11 cellular contexts compared by ENCODE assay signal in genomic region chr5:65866837-65867508, GRCh38. TPM values are rescaled to one million over a fixed set of nuclear protein-coding genes. Genes with fewer than 3 reads are reported as not detected.
A peak's percentile ranks its signal among the peaks of the same experiment; 100 is the strongest.
DNase-seq lines count a peak whose midpoint lies in the region; ATAC-seq and TF ChIP-seq lines count a peak whose summit lies in the region.
"Had no signal": no experiment of that assay in that cellular context is flagged by ENCODE, and none has a peak within 500 bp of the region (broad histone marks: within the 10 kb centered on the region; RNA-seq: fewer than 3 reads in every experiment).

No MANE protein-coding gene starts in this region.

- no peaks in the 10 kb centered on the region for H3K36me3 Mint-ChIP-seq in endothelial cell (ENCODE audit: low read depth, unreplicated experiment)

- H3K9me3 Mint-ChIP-seq in endothelial cell (ENCODE audit: unreplicated experiment), result no peaks in the 10 kb centered on the region

- H3K4me1 ChIP-seq in left ventricle myocardium inferior, result peaks cover 4% of the 10 kb centered on the region
- H3K4me1 ChIP-seq in PC-9 (replicated peaks; ENCODE audit: insufficient read depth), result peaks cover 39% of the 10 kb centered on the region
- H3K4me1 ChIP-seq in thyroid gland, result peaks cover 5 to 8% of the 10 kb centered on the region in 2 donors
- no peaks in the 10 kb centered on the region for H3K4me1 ChIP-seq in aorta (ENCODE audit: control insufficient read depth in 1 of 2, insufficient read depth in 2 of 2, low read length in 2 of 2)
- H3K4me1 ChIP-seq: psoas muscle had no signal

- TF ChIP-seq CTCF in left ventricle myocardium inferior (IDR thresholded peaks at IDR 0.05; ENCODE audit: borderline replicate concordance) (no peak), PC-9 (conservative IDR thresholded peaks at IDR 0.05) (no peak), endothelial cell (IDR thresholded peaks at IDR 0.05; ENCODE audit: unreplicated experiment) (no peak), thyroid gland (IDR thresholded peaks at IDR 0.05) (no peak)

- H3K9me3 ChIP-seq in left ventricle myocardium inferior (replicated peaks) (no peaks in the 10 kb centered on the region), PC-9 (ENCODE audit: insufficient read depth, low read depth) (no peaks in the 10 kb centered on the region), thyroid gland (no peaks in the 10 kb centered on the region), aorta (ENCODE audit: control insufficient read depth, low read length) (no peaks in the 10 kb centered on the region)
- H3K9me3 ChIP-seq: psoas muscle had no signal

- no peaks in the 10 kb centered on the region; the same call in 1 of the 2 replicates for H3K9me2 ChIP-seq in PC-9 (ENCODE audit: insufficient read depth)

- peak overlapping the region; percentile 49 for H3K27ac ChIP-seq in left ventricle myocardium inferior (replicated peaks)
- H3K27ac ChIP-seq in PC-9, result 0 out of 2 replicates have a peak overlapping the region, but pooled peaks have one; percentile 27
- H3K27ac ChIP-seq in thyroid gland, result peak overlapping the region in 2 of 3 donors; percentile 13 to 76
- no peak overlapping the region for H3K27ac ChIP-seq in aorta (ENCODE audit: low read depth in 1 of 2, low read length in 2 of 2)
- H3K27ac ChIP-seq: psoas muscle had no signal

- H3F3A ChIP-seq in PC-9 (ENCODE audit: insufficient read depth, low read depth), result peaks cover 40% of the 10 kb centered on the region

- no peak overlapping the region for H3K4me2 ChIP-seq in PC-9

- intact Hi-C loops in left ventricle myocardium inferior (cut with micrococcal nuclease), result no loop called here
- intact Hi-C loops in left cardiac atrium (cut with DNase I), result no loop called here
- intact Hi-C loops in PC-9 (cut with micrococcal nuclease; ENCODE audit: unreplicated experiment), result loop anchor here (10.0 kb wide), 1 partner anchor 102 kb away; no protein-coding TSS in a partner anchor
- intact Hi-C loops in thyroid gland (cut with DNase I), result no loop called here
- intact Hi-C loops in aorta (cut with DNase I), result no loop called here

- no TSS peak for BruUV-seq in PC-9 (replicated peaks; lab: Mats Ljungman, UMichigan)

- CTCF ChIA-PET in PC-9 (lab: Charles Lee), result no interaction called here

- H3K79me2 ChIP-seq in PC-9 (ENCODE audit: low read depth), result no peaks in the 10 kb centered on the region

- H3K4me3 ChIP-seq in left ventricle myocardium inferior (no peak overlapping the region), PC-9 (no peak overlapping the region), thyroid gland (replicated peaks in 1 of 3) (no peak overlapping the region), aorta (ENCODE audit: low read length in 2 of 2) (no peak overlapping the region)
- H3K4me3 ChIP-seq: psoas muscle had no signal

- no peaks in the 10 kb centered on the region for H3K27me3 Mint-ChIP-seq in endothelial cell (ENCODE audit: unreplicated experiment)

- WGBS in thyroid gland, 2 donors, result 73 to 82% methylated on average over 6 of the region's 6 CpGs
- 66 to 70% methylated on average over 6 of the region's 6 CpGs for WGBS in aorta, 2 donors

- no peak overlapping the region for H2AFZ ChIP-seq in PC-9

- H3K36me3 ChIP-seq in left ventricle myocardium inferior, result no peaks in the 10 kb centered on the region
- H3K36me3 ChIP-seq in PC-9 (ENCODE audit: low read depth), result no peaks in the 10 kb centered on the region
- H3K36me3 ChIP-seq in thyroid gland, result no peaks in the 10 kb centered on the region
- no peaks in the 10 kb centered on the region for H3K36me3 ChIP-seq in aorta (ENCODE audit: control insufficient read depth in 1 of 2, insufficient read depth in 2 of 2, low read length in 1 of 2)

- peaks cover 21% of the 10 kb centered on the region for H3K4me1 Mint-ChIP-seq in endothelial cell (ENCODE audit: unreplicated experiment)

- ATAC-seq in left cardiac atrium (no peak), aorta (ENCODE audit: low FRiP score) (no peak)

- H3K27ac Mint-ChIP-seq in endothelial cell (ENCODE audit: unreplicated experiment), result peak overlapping the region; percentile 92
- H3K27ac Mint-ChIP-seq: CD14-positive monocyte had no signal

- POLR2A ChIA-PET in PC-9 (lab: Charles Lee; ENCODE audit: unreplicated experiment), result no interaction called here

- TF ChIP-seq POLR2A in thyroid gland (IDR thresholded peaks at IDR 0.05), result no peak

- no peaks in the 10 kb centered on the region for H4K20me1 ChIP-seq in PC-9 (ENCODE audit: insufficient read depth)

- H3K4me3 Mint-ChIP-seq in endothelial cell (ENCODE audit: unreplicated experiment), result no peak overlapping the region
- H3K4me3 Mint-ChIP-seq: CD14-positive monocyte had no signal

- DNase-seq in left ventricle myocardium inferior (no peak), left cardiac atrium (no peak), PC-9 (no peak), endothelial cell (ENCODE audit: low spot score) (peak; percentile 5), thyroid gland (no peak), hypothalamus (lab: John Stamatoyannopoulos, UW) (no peak), aorta (no peak), 8988T (no peak)
- DNase-seq: activated gamma-delta T cell treated with Interleukin-2 at 50 U/mL for 16 hours, psoas muscle had no signal

- H3K27me3 ChIP-seq in left ventricle myocardium inferior (ENCODE audit: low read depth) (no peaks in the 10 kb centered on the region), PC-9 (ENCODE audit: insufficient read depth, low read depth) (no peaks in the 10 kb centered on the region), thyroid gland (no peaks in the 10 kb centered on the region), aorta (ENCODE audit: control insufficient read depth in 1 of 2, insufficient read depth in 2 of 2, low read length in 1 of 2) (no peaks in the 10 kb centered on the region)

RNA-seq across cellular contexts. Expression of gene ERBIN, which starts 59.4 kb away (rescaled TPM):
- total RNA-seq in left ventricle myocardium inferior (38.0 TPM), left cardiac atrium (10 to 100 TPM; 39.9 to 40.2 TPM), PC-9 (2021) (112 and 143 TPM in 2 replicates), endothelial cell (ENCODE audit: unreplicated experiment) (93.3 TPM), thyroid gland (100 to 1,000 TPM in 3 of 4 donors, 10 to 100 TPM in 1; 88.7 to 108 (median 106) TPM), aorta (10 to 100 TPM; 64.0 to 78.6 TPM)
- polyA plus RNA-seq in aorta, result 10 to 100 TPM; 15.2 to 17.2 TPM

Comparison
In these comparisons a context has a peak if more than half of its experiments do, and no peak if none do; other contexts are left out.
1. H3K27ac ChIP-seq: peak in left ventricle myocardium inferior (single experiment), PC-9 (single experiment) and thyroid gland (2 of 3); none in aorta (0 of 2).